20 cellular contexts compared by ENCODE assay signal in the genomic region with DNA sequence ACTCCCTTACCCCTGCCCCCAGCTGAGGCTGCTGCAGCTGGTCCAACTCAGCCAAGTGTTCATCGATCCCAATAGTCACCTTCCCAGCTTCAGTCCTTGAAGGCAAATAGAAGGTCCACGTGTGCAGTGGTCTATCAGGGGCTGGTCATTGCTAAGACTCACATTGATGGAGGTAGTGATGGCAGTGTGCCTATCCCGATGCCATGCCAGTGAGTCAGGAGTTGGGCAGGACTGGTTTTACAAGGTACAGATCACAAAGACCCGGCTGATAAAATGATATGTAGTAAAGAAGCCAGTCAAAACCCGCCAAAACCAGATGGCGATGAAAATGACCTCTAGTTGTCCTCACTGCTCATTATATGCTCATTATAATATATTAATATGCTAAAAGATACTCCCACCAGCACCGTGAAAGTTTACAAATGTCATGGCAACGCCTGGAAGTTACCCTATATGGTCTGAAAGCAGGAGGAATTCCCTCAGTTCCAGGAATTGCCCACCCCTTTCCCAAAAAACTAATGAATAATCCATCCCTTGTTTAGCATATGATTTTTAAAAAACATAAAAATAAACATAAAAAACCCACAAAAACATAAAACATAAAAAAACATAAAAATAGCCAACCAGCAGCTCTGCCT. TPM values are rescaled to one million over a fixed set of nuclear protein-coding genes. Genes with fewer than 3 reads are reported as not detected.
DNase-seq lines count a peak whose midpoint lies in the region; ATAC-seq, FAIRE-seq and TF ChIP-seq lines count a peak whose summit lies in the region.
"Had no signal": no experiment of that assay in that cellular context is flagged by ENCODE, and none has a peak within 500 bp of the region (broad histone marks: within the 10 kb centered on the region; RNA-seq: fewer than 3 reads in every experiment).

No MANE protein-coding gene starts in this region.

- H3K4me1 ChIP-seq in mammary epithelial cell (ENCODE audit: insufficient read depth, low read length) (peaks cover 6% of the 10 kb centered on the region), K562 (replicated peaks in 1 of 2; ENCODE audit: control insufficient read depth in 2 of 2, insufficient read depth in 2 of 2, low read length in 2 of 2) (no peaks in the 10 kb centered on the region), mucosa of descending colon (ENCODE audit: low read depth) (no peaks in the 10 kb centered on the region)
- H3K4me1 ChIP-seq: SJCRH30 had no signal

- H3K9ac ChIP-seq in mammary epithelial cell (ENCODE audit: insufficient read depth, low read length) (no peak overlapping the region), K562 (ENCODE audit: insufficient read depth in 1 of 2, low read depth in 2 of 2, low read length in 2 of 2) (no peak overlapping the region)

- H3K79me2 ChIP-seq in mammary epithelial cell (ENCODE audit: insufficient read depth, low read length), result no peaks in the 10 kb centered on the region
- H3K79me2 ChIP-seq in K562 (ENCODE audit: control insufficient read depth, insufficient read depth, low read length), result no peaks in the 10 kb centered on the region

- H3K9me1 ChIP-seq in K562 (ENCODE audit: control insufficient read depth, insufficient read depth, low read length), result no peaks in the 10 kb centered on the region

- no TSS peak for BruUV-seq in mammary epithelial cell (replicated peaks; lab: Mats Ljungman, UMichigan)
- BruUV-seq in MCF 10A (replicated peaks; lab: Mats Ljungman, UMichigan), result no TSS peak
- BruUV-seq in K562 (replicated peaks; lab: Mats Ljungman, UMichigan), result no TSS peak

- ATAC-seq in K562 (no peak), mucosa of descending colon (peak; percentile 19), HG03521 (IDR thresholded peaks at IDR 0.05; ENCODE audit: unreplicated experiment) (no peak)
- ATAC-seq: GM12878 had no signal

- intact Hi-C loops in mammary epithelial cell (cut with micrococcal nuclease) (no loop called here), MCF 10A (cut with micrococcal nuclease) (no loop called here), K562 (cut with micrococcal nuclease) (no loop called here), mucosa of descending colon (cut with DNase I, micrococcal nuclease) (no loop called here)

- TF ChIP-seq CTCF in mammary epithelial cell (conservative IDR thresholded peaks at IDR 0.05 in 1 of 2, IDR thresholded peaks at IDR 0.05 in 1 of 2; ENCODE audit: extremely low read depth in 1 of 2, insufficient read depth in 1 of 2, low read depth in 1 of 2, low read length in 2 of 2) (no peak), MCF 10A (IDR thresholded peaks at IDR 0.05; ENCODE audit: unreplicated experiment) (no peak), K562 (IDR thresholded peaks at IDR 0.05 in 2 of 3, conservative IDR thresholded peaks at IDR 0.05 in 1 of 3; ENCODE audit: insufficient read depth in 2 of 3, low read depth in 1 of 3, low read length in 3 of 3) (no peak), mucosa of descending colon (IDR thresholded peaks at IDR 0.05) (no peak)

- H2AFZ ChIP-seq in mammary epithelial cell (ENCODE audit: low read depth, low read length) (peak overlapping the region; percentile 21), K562 (ENCODE audit: low read depth, low read length) (0 out of 2 replicates have a peak overlapping the region, but pooled peaks have one; percentile 44)

- H3K36me3 Mint-ChIP-seq in MCF 10A (ENCODE audit: insufficient read depth, unreplicated experiment), result no peaks in the 10 kb centered on the region

- TF ChIP-seq RAD21 in K562 (CRISPR knock-in tag; conservative IDR thresholded peaks at IDR 0.05 in 1 of 2, IDR thresholded peaks at IDR 0.05 in 1 of 2), result no peak

- no peak overlapping the region for H3K27ac Mint-ChIP-seq in MCF 10A (ENCODE audit: low read depth, unreplicated experiment)

- no peak overlapping the region for H3K27ac ChIP-seq in mammary epithelial cell (ENCODE audit: insufficient read depth, low read depth, low read length)
- no peak overlapping the region for H3K27ac ChIP-seq in K562 (ENCODE audit: extremely low read depth, low read depth, low read length)
- H3K27ac ChIP-seq: SJCRH30 had no signal

- TF ChIP-seq EP300 in K562 (IDR thresholded peaks at IDR 0.05; ENCODE audit: low read length), result no peak

- dilution Hi-C loops in mammary epithelial cell (cut with HindIII; ENCODE audit: low sequenced_read_pairs), result no loop called here

- H3K27me3 Mint-ChIP-seq in MCF 10A (ENCODE audit: insufficient read depth, unreplicated experiment), result no peaks in the 10 kb centered on the region

- H3K4me2 ChIP-seq in mammary epithelial cell (ENCODE audit: insufficient read depth, low read depth, low read length) (no peak overlapping the region), K562 (ENCODE audit: insufficient read depth, low read length) (no peak overlapping the region)

- in situ Hi-C loops in mammary epithelial cell (cut with MboI; ENCODE audit: low sequenced_read_pairs in 2 of 2) (no loop called here), K562 (cut with MboI) (no loop called here)

- DNase-seq in mammary epithelial cell, result peak; percentile 49
- DNase-seq in MCF 10A (ENCODE audit: unreplicated experiment), result no peak
- DNase-seq in K562 (ENCODE audit: extremely low read depth in 1 of 4, low spot score in 3 of 4), result no peak
- no peak for DNase-seq in mucosa of descending colon
- DNase-seq in 8988T, result no peak
- no peak for DNase-seq in NK-92 treated with Interleukin-12 subunit alpha and Interleukin-12 subunit beta, amount 100 ng/mL, for 24 hours (lab: John Stamatoyannopoulos, UW)
- no peak for DNase-seq in DMS114 treated with DMSO at 0.1 percent for 48 hours (lab: John Stamatoyannopoulos, UW; ENCODE audit: unreplicated experiment)
- DNase-seq: C1 segment of cervical spinal cord, DMS153, KG1, NCI-H1417, NCI-H1930, NCI-H2171, NCI-H446 treated with DMSO at 0.1 percent for 48 hours, SJCRH30 had no signal

- H3K4me3 ChIP-seq in mammary epithelial cell (replicated peaks in 1 of 3; ENCODE audit: insufficient read depth in 1 of 3, low read depth in 2 of 3, low read length in 3 of 3) (no peak overlapping the region), K562 (no peak overlapping the region), mucosa of descending colon (no peak overlapping the region)
- H3K4me3 ChIP-seq: GM12878, SJCRH30 had no signal

- H3K27me3 ChIP-seq in mammary epithelial cell (ENCODE audit: insufficient read depth, low read length), result no peaks in the 10 kb centered on the region
- no peaks in the 10 kb centered on the region for H3K27me3 ChIP-seq in K562 (ENCODE audit: control insufficient read depth in 2 of 2, insufficient read depth in 2 of 2, low read length in 2 of 2)
- H3K27me3 ChIP-seq: SJCRH30 had no signal

- CTCF ChIA-PET in mammary epithelial cell (lab: Charles Lee; ENCODE audit: low non-redundant PET) (no interaction called here), MCF 10A (lab: Yijun Ruan, JAX) (interaction anchor here (0.7 to 1.4 kb wide), 4 partner anchors 8 to 893 kb away, joined by 3 to 11 read pairs (median 3); no protein-coding TSS in a partner anchor), K562 (lab: Yijun Ruan, JAX; ENCODE audit: low intra/inter-chr PET ratio) (no interaction called here)

- 81% methylated on average over 7 of the region's 8 CpGs for WGBS in mammary epithelial cell (ENCODE audit: low coverage, missing lambda C conversion rate)
- 51% methylated on average over 6 of the region's 8 CpGs for WGBS in K562 (ENCODE audit: insufficient coverage, low coverage, missing lambda C conversion rate)

- H3K4me3 Mint-ChIP-seq in MCF 10A (ENCODE audit: unreplicated experiment), result no peak overlapping the region

- H3K9me3 Mint-ChIP-seq in MCF 10A (ENCODE audit: unreplicated experiment), result no peaks in the 10 kb centered on the region

- H3K9me3 ChIP-seq in mammary epithelial cell (replicated peaks; ENCODE audit: insufficient read depth, low read length) (no peaks in the 10 kb centered on the region), K562 (replicated peaks; ENCODE audit: control insufficient read depth, insufficient read depth, low read depth, low read length) (no peaks in the 10 kb centered on the region), mucosa of descending colon (no peaks in the 10 kb centered on the region)
- H3K9me3 ChIP-seq: SJCRH30 had no signal

- POLR2A ChIA-PET in MCF 10A (lab: Yijun Ruan, JAX) (interaction anchor here (2.0 kb wide), 1 partner anchor 42 kb away, joined by 5 read pairs; no protein-coding TSS in a partner anchor), K562 (lab: Yijun Ruan, JAX) (no interaction called here)

- H4K20me1 ChIP-seq in mammary epithelial cell (ENCODE audit: insufficient read depth, low read length) (no peaks in the 10 kb centered on the region), K562 (replicated peaks; ENCODE audit: control insufficient read depth, insufficient read depth, low read length) (no peaks in the 10 kb centered on the region)

- no peak for FAIRE-seq in K562 (lab: Jason Lieb, UNC)
- FAIRE-seq: GM12878, GM18507 had no signal

- H3K4me1 Mint-ChIP-seq in MCF 10A (ENCODE audit: insufficient read depth, unreplicated experiment), result no peaks in the 10 kb centered on the region

- TF ChIP-seq POLR2A in K562 (conservative IDR thresholded peaks at IDR 0.05), result no peak

- H3K36me3 ChIP-seq in mammary epithelial cell (ENCODE audit: insufficient read depth, low read length) (no peaks in the 10 kb centered on the region), K562 (ENCODE audit: control insufficient read depth, insufficient read depth, low read length) (no peaks in the 10 kb centered on the region), mucosa of descending colon (ENCODE audit: low read depth) (no peaks in the 10 kb centered on the region)
- H3K36me3 ChIP-seq: SJCRH30 had no signal

RNA-seq across cellular contexts. Expression of a gene that starts 2.9 kb away (rescaled TPM):
- total RNA-seq in mammary epithelial cell (not detected), MCF 10A (2022) (not detected in 2 replicates), K562 (2014; rRNA removed) (not detected in 2 replicates), K562 (2014; rRNA removed; fragmentation: Illumina TruSeq; extraction: Trizol) (not detected in 2 replicates), K562 (2015; rRNA removed; fragmentation: Illumina TruSeq; extraction: Trizol) (not detected in 2 replicates), K562 (2021) (not detected in 2 replicates), mucosa of descending colon (not detected)
- polyA plus RNA-seq in mammary epithelial cell (not detected), K562 (2011; rRNA removed) (not detected in 2 replicates), K562 (2014; fragmentation: Illumina TruSeq; extraction: Trizol) (not detected in 2 replicates), K562 (2014; fragmentation: Nextera tagmentation; extraction: Ambion mirVana) (not detected), K562 (2014; rRNA removed) (not detected in 2 replicates)
- polyA minus RNA-seq in mammary epithelial cell, result not detected
- total RNA-seq in K562 (2011; cell fraction: chromatin; rRNA removed; ENCODE audit: low replicate concordance), result not detected in 2 replicates
- not detected in 2 replicates for total RNA-seq in K562 (2011; cell fraction: nucleolus; rRNA removed)
- not detected in 2 replicates for total RNA-seq in K562 (2011; cell fraction: nucleoplasm; rRNA removed)
- polyA plus RNA-seq in K562 (2011; cell fraction: cytosol; rRNA removed), result not detected in 2 replicates
- polyA plus RNA-seq in K562 (2011; cell fraction: nucleus; rRNA removed), result not detected in 2 replicates
- 0.10 TPM in 1 of 2 replicates, not detected in the other for polyA plus RNA-seq in K562 (2012)
- polyA minus RNA-seq in K562 (2011; rRNA and poly(A)+ RNA removed), result not detected in 2 replicates
- not detected in 2 replicates for polyA minus RNA-seq in K562 (2011; cell fraction: cytosol; rRNA and poly(A)+ RNA removed)
- polyA minus RNA-seq in K562 (2011; cell fraction: nucleus; rRNA and poly(A)+ RNA removed), result not detected in 2 replicates
- total RNA-seq: A172, GM12878, RPMI7951, SJCRH30 had no signal
- polyA plus RNA-seq: GM12878 had no signal

RNA-seq across cellular contexts. Expression of a gene that starts 29.3 kb away (rescaled TPM):
- total RNA-seq in mammary epithelial cell (not detected), MCF 10A (2022) (not detected in 2 replicates), K562 (2014; rRNA removed) (not detected in 2 replicates), K562 (2014; rRNA removed; fragmentation: Illumina TruSeq; extraction: Trizol) (not detected in 2 replicates), K562 (2015; rRNA removed; fragmentation: Illumina TruSeq; extraction: Trizol) (not detected in 2 replicates), K562 (2021) (not detected in 2 replicates), mucosa of descending colon (not detected)
- polyA plus RNA-seq in mammary epithelial cell (not detected), K562 (2011; rRNA removed) (not detected in 2 replicates), K562 (2014; fragmentation: Illumina TruSeq; extraction: Trizol) (not detected in 2 replicates), K562 (2014; fragmentation: Nextera tagmentation; extraction: Ambion mirVana) (not detected), K562 (2014; rRNA removed) (not detected in 2 replicates)
- polyA minus RNA-seq in mammary epithelial cell, result not detected
- not detected in 2 replicates for total RNA-seq in K562 (2011; cell fraction: chromatin; rRNA removed; ENCODE audit: low replicate concordance)
- not detected in 2 replicates for total RNA-seq in K562 (2011; cell fraction: nucleolus; rRNA removed)
- total RNA-seq in K562 (2011; cell fraction: nucleoplasm; rRNA removed), result not detected in 2 replicates
- not detected in 2 replicates for polyA plus RNA-seq in K562 (2011; cell fraction: cytosol; rRNA removed)
- polyA plus RNA-seq in K562 (2011; cell fraction: nucleus; rRNA removed), result not detected in 2 replicates
- polyA plus RNA-seq in K562 (2012), result not detected in 2 replicates
- not detected in 2 replicates for polyA minus RNA-seq in K562 (2011; rRNA and poly(A)+ RNA removed)
- not detected in 2 replicates for polyA minus RNA-seq in K562 (2011; cell fraction: cytosol; rRNA and poly(A)+ RNA removed)
- polyA minus RNA-seq in K562 (2011; cell fraction: nucleus; rRNA and poly(A)+ RNA removed), result not detected in 2 replicates
- total RNA-seq: A172, GM12878, RPMI7951, SJCRH30 had no signal
- polyA plus RNA-seq: GM12878 had no signal

RNA-seq across cellular contexts. Expression of a gene that starts 46.8 kb away (rescaled TPM):
- total RNA-seq in mammary epithelial cell (not detected), MCF 10A (2022) (not detected in 2 replicates), K562 (2014; rRNA removed) (not detected in 2 replicates), K562 (2014; rRNA removed; fragmentation: Illumina TruSeq; extraction: Trizol) (not detected in 2 replicates), K562 (2015; rRNA removed; fragmentation: Illumina TruSeq; extraction: Trizol) (not detected in 2 replicates), K562 (2021) (not detected in 2 replicates), mucosa of descending colon (not detected)
- polyA plus RNA-seq in mammary epithelial cell (not detected), K562 (2011; rRNA removed) (not detected in 2 replicates), K562 (2014; fragmentation: Illumina TruSeq; extraction: Trizol) (not detected in 2 replicates), K562 (2014; fragmentation: Nextera tagmentation; extraction: Ambion mirVana) (not detected), K562 (2014; rRNA removed) (not detected in 2 replicates)
- not detected for polyA minus RNA-seq in mammary epithelial cell
- not detected in 2 replicates for total RNA-seq in K562 (2011; cell fraction: chromatin; rRNA removed; ENCODE audit: low replicate concordance)
- not detected in 2 replicates for total RNA-seq in K562 (2011; cell fraction: nucleolus; rRNA removed)
- total RNA-seq in K562 (2011; cell fraction: nucleoplasm; rRNA removed), result not detected in 2 replicates
- not detected in 2 replicates for polyA plus RNA-seq in K562 (2011; cell fraction: cytosol; rRNA removed)
- polyA plus RNA-seq in K562 (2011; cell fraction: nucleus; rRNA removed), result not detected in 2 replicates
- not detected in 2 replicates for polyA plus RNA-seq in K562 (2012)
- not detected in 2 replicates for polyA minus RNA-seq in K562 (2011; rRNA and poly(A)+ RNA removed)
- polyA minus RNA-seq in K562 (2011; cell fraction: cytosol; rRNA and poly(A)+ RNA removed), result not detected in 2 replicates
- polyA minus RNA-seq in K562 (2011; cell fraction: nucleus; rRNA and poly(A)+ RNA removed), result not detected in 2 replicates
- total RNA-seq: A172, GM12878, RPMI7951, SJCRH30 had no signal
- polyA plus RNA-seq: GM12878 had no signal
